In the genomic region with DNA sequence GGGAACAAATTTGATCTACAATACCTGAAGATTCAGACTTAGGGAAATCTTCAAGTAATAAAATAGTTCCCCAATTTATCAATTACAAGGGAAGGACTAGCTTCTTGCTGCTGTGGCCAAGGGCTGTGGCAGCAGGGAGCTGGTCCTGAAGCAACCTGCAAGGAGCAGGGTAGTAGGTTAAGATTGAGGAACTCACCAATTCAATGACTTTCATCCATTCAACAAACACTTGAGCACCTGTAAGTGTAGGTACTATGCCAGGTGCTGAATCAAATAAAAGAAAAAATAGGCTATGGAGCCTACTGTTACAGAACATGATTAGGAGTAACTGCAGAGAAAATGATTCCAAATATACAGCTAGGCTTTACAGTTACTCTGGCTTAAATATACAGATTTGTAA, we compare ENCODE assay signal across 21 cellular contexts.
A peak's percentile ranks its signal among the peaks of the same experiment; 100 is the strongest.
DNase-seq lines count a peak whose midpoint lies in the region; ATAC-seq and TF ChIP-seq lines count a peak whose summit lies in the region.
"Had no signal": no experiment of that assay in that cellular context is flagged by ENCODE, and none has a peak within 500 bp of the region (broad histone marks: within the 10 kb centered on the region; RNA-seq: fewer than 3 reads in every experiment).

No MANE protein-coding gene starts in this region.

- no peaks in the 10 kb centered on the region for H3K4me1 ChIP-seq in HEK293 (ENCODE audit: control insufficient read depth, insufficient read depth, low read length)
- H3K4me1 ChIP-seq: SJSA1 had no signal

- H3K27ac ChIP-seq in HEK293 (ENCODE audit: extremely low read depth, low read depth, low read length) = no peak overlapping the region
- H3K27ac ChIP-seq: SJSA1 had no signal

- H3K4me3 ChIP-seq in HEK293 (ENCODE audit: low read depth, low read length) = no peak overlapping the region
- H3K4me3 ChIP-seq: SJSA1 had no signal

- peaks cover 12% of the 10 kb centered on the region for H3K4me1 Mint-ChIP-seq in T-helper 17 cell

- peak overlapping the region; percentile 89 for H3K27ac Mint-ChIP-seq in T-helper 17 cell

- CTCF ChIA-PET in HEK293 (lab: Yijun Ruan, JAX) = interaction anchor here (0.7 to 1.8 kb wide), 5 partner anchors 28 to 724 kb away, joined by 3 to 6 read pairs (median 3); partner anchors contain the start of gene B3GALNT2

- TF ChIP-seq CTCF in HEK293 (tag by site-specific recombination; IDR thresholded peaks at IDR 0.05) = no peak
- no peak for TF ChIP-seq CTCF in omental fat pad (IDR thresholded peaks at IDR 0.05)

- DNase-seq in NCI-H510A treated with DMSO at 0.1 percent for 48 hours (lab: John Stamatoyannopoulos, UW) (peak; percentile 18), NCI-H510A (lab: John Stamatoyannopoulos, UW) (no peak), T-helper 17 cell (no peak), glomerular visceral epithelial cell (ENCODE audit: extremely low spot score) (no peak), omental fat pad (ENCODE audit: low spot score) (no peak), foreskin melanocyte (no peak)
- DNase-seq: Calu3, DMS153, EL, GDM1, HCEC 1CT, NCI-H1048, NCI-H1694, NCI-H2081 treated with DMSO at 0.1 percent for 48 hours, NCI-H2227 treated with DMSO at 0.1 percent for 48 hours, NCI-H748 treated with DMSO at 0.1 percent for 48 hours, Right ventricle myocardium superior, RPMI8226, T-helper 1 cell had no signal

- POLR2A ChIA-PET in HEK293 (lab: Yijun Ruan, JAX) = interaction anchor here (0.6 to 1.4 kb wide), 3 partner anchors 9 to 104 kb away, joined by 3 to 14 read pairs (median 4); partner anchors contain the start of gene GGPS1

- peaks cover 54 to 63% of the 10 kb centered on the region in 2 experiments for H3K36me3 ChIP-seq in HEK293 (ENCODE audit: control insufficient read depth in 2 of 2, insufficient read depth in 1 of 2, low read length in 2 of 2)

- H3K9me3 ChIP-seq in HEK293 (ENCODE audit: control insufficient read depth, insufficient read depth, low read depth, low read length) (no peaks in the 10 kb centered on the region), T-helper 17 cell (ENCODE audit: control insufficient read depth, low read length, poor library complexity, severe bottlenecking) (no peaks in the 10 kb centered on the region)
- H3K9me3 ChIP-seq: SJSA1 had no signal

- H3K4me3 Mint-ChIP-seq in T-helper 17 cell = no peak overlapping the region

- no peaks in the 10 kb centered on the region for H3K27me3 Mint-ChIP-seq in T-helper 17 cell

- no peak for ATAC-seq in T-helper 17 cell
- no peak for ATAC-seq in omental fat pad (ENCODE audit: low FRiP score)

- H3K36me3 Mint-ChIP-seq in T-helper 17 cell (ENCODE audit: low read depth) = peaks cover 10% of the 10 kb centered on the region

TF ChIP-seq in HEK293, 187 proteins besides CTCF, POLR2A, EP300 and RAD21:
- no peak for TF ChIP-seq ZNF645 (tag by site-specific recombination; IDR thresholded peaks at IDR 0.05)
- TF ChIP-seq SCRT2 (tag by site-specific recombination; IDR thresholded peaks at IDR 0.05) = 0 out of 2 replicates have a peak, but pooled peaks have one; percentile 17
